In genomic region chr2:26442707-26443106, GRCh38 we compare ENCODE assay signal across 27 cellular contexts. TPM values are rescaled to one million over a fixed set of nuclear protein-coding genes. Genes with fewer than 3 reads are reported as not detected.
DNase-seq lines count a peak whose midpoint lies in the region; ATAC-seq and TF ChIP-seq lines count a peak whose summit lies in the region.
"Had no signal": no experiment of that assay in that cellular context is flagged by ENCODE, and none has a peak within 500 bp of the region (broad histone marks: within the 10 kb centered on the region; RNA-seq: fewer than 3 reads in every experiment).

No MANE protein-coding gene starts in this region.

- CTCF ChIA-PET in IMR-90 (lab: Yijun Ruan, JAX): no interaction called here
- CTCF ChIA-PET in OCI-LY7 (lab: Charles Lee; ENCODE audit: unreplicated experiment): no interaction called here

- H4K91ac ChIP-seq in IMR-90 (ENCODE audit: insufficient read depth, low read depth, low read length): no peak overlapping the region

- no peak for TF ChIP-seq POLR2A in IMR-90 (IDR thresholded peaks at IDR 0.05; ENCODE audit: low read depth, low read length)

- H3K4ac ChIP-seq in IMR-90 (ENCODE audit: low read depth, low read length): no peak overlapping the region

- POLR2A ChIA-PET in IMR-90 (lab: Charles Lee; ENCODE audit: unreplicated experiment): no interaction called here
- POLR2A ChIA-PET in OCI-LY7 (lab: Charles Lee): interaction anchor here (0.6 kb wide), 1 partner anchor 12 kb away, joined by 4 read pairs; no protein-coding TSS in a partner anchor

- no peak overlapping the region for H3K56ac ChIP-seq in IMR-90 (ENCODE audit: extremely low read depth, insufficient read depth, low read length)

- peaks cover 38% of the 10 kb centered on the region for H3K27me3 ChIP-seq in IMR-90 (ENCODE audit: control insufficient read depth, insufficient read depth, low read length)

- BruUV-seq in IMR-90 (replicated peaks; lab: Mats Ljungman, UMichigan): no TSS peak
- no TSS peak for BruUV-seq in OCI-LY7 (replicated peaks; lab: Mats Ljungman, UMichigan)

- TF ChIP-seq RAD21 in IMR-90 (IDR thresholded peaks at IDR 0.05; ENCODE audit: low read length): no peak

- H3K9me1 ChIP-seq in IMR-90 (ENCODE audit: insufficient read depth, low read length): no peaks in the 10 kb centered on the region

- in situ Hi-C loops in Caki2 (cut with HindIII; ENCODE audit: low pct_unique_long_range_greater_than_20kb, low sequenced_read_pairs) (no loop called here), IMR-90 (cut with MboI; ENCODE audit: low sequenced_read_pairs) (no loop called here), G401 (cut with HindIII; ENCODE audit: low sequenced_read_pairs) (no loop called here)

- H2BK120ac ChIP-seq in IMR-90 (ENCODE audit: low read depth, low read length): no peak overlapping the region

- H4K20me1 ChIP-seq in IMR-90 (ENCODE audit: insufficient read depth, low read length) (no peaks in the 10 kb centered on the region), OCI-LY7 (ENCODE audit: insufficient read depth, low read length) (no peaks in the 10 kb centered on the region)

- intact Hi-C loops in IMR-90 (cut with micrococcal nuclease) (no loop called here), OCI-LY7 (cut with micrococcal nuclease; ENCODE audit: unreplicated experiment) (no loop called here)

- dilution Hi-C loops in IMR-90 (cut with HindIII; ENCODE audit: low sequenced_read_pairs, unreplicated experiment): no loop called here

- H2AFZ ChIP-seq in IMR-90 (replicated peaks; ENCODE audit: low read length, poor library complexity) (no peak overlapping the region), OCI-LY7 (ENCODE audit: low read length) (no peak overlapping the region)
- H2AFZ ChIP-seq: PC-9 had no signal

- H3K79me1 ChIP-seq in IMR-90 (ENCODE audit: low read depth in 1 of 2, low read length in 2 of 2): no peaks in the 10 kb centered on the region

- no peak for ATAC-seq in IMR-90 (ENCODE audit: low read depth)
- ATAC-seq: HepG2, T-cell had no signal

- H2BK20ac ChIP-seq in IMR-90 (ENCODE audit: low read depth, low read length): no peak overlapping the region

- no peak overlapping the region for H3K23ac ChIP-seq in IMR-90 (ENCODE audit: low read depth, low read length)

- H3K27ac ChIP-seq in IMR-90 (ENCODE audit: insufficient read depth, low read length): no peak overlapping the region
- H3K27ac ChIP-seq in OCI-LY7 (ENCODE audit: low read depth, low read length, poor library complexity, severe bottlenecking): no peak overlapping the region
- H3K27ac ChIP-seq: PC-9 had no signal

- no peak overlapping the region for H3K18ac ChIP-seq in IMR-90 (ENCODE audit: low read depth, low read length)

- no peak overlapping the region for H3K14ac ChIP-seq in IMR-90 (replicated peaks; ENCODE audit: low read depth, low read length)

- DNase-seq in Caki2 (ENCODE audit: low read depth) (peak; percentile 55), IMR-90 (no peak), dermis blood vessel endothelial cell (peak; percentile 77), mesenteric fat pad (ENCODE audit: low spot score) (peak; percentile 11), OCI-LY7 (ENCODE audit: low spot score) (no peak), G401 (ENCODE audit: low spot score) (no peak), GDM1 (lab: John Stamatoyannopoulos, UW) (no peak)
- DNase-seq: C1 segment of cervical spinal cord; CD4-positive, alpha-beta memory T cell; COR-L47; DMS79 treated with DMSO at 0.1 percent for 48 hours; KG1; NCI-H1048; NCI-H1417; NCI-H187; NCI-H2081 treated with DMSO at 0.1 percent for 48 hours; NCI-H2171; NCI-H345; NK-92 treated with Interleukin-12 subunit alpha and Interleukin-12 subunit beta, amount 100 ng/mL, for 24 hours; Right ventricle myocardium superior; RPMI8226; T-cell had no signal

- TF ChIP-seq CTCF in IMR-90 (conservative IDR thresholded peaks at IDR 0.05; ENCODE audit: low read depth, low read length): no peak
- no peak for TF ChIP-seq CTCF in OCI-LY7 (conservative IDR thresholded peaks at IDR 0.05; ENCODE audit: low read length)

- no peak overlapping the region for H2BK15ac ChIP-seq in IMR-90 (ENCODE audit: low read depth, low read length)

- H2AK9ac ChIP-seq in IMR-90 (replicated peaks; ENCODE audit: low read depth, low read length, poor library complexity): peak overlapping the region; percentile 75

- H4K8ac ChIP-seq in IMR-90 (ENCODE audit: low read depth in 2 of 2, low read length in 2 of 2): no peak overlapping the region

- no peak overlapping the region for H3K9ac ChIP-seq in IMR-90 (ENCODE audit: low read depth, low read length)

- H3K79me2 ChIP-seq in OCI-LY7 (ENCODE audit: insufficient read depth, low read depth, low read length): no peaks in the 10 kb centered on the region

- H2AK5ac ChIP-seq in IMR-90 (ENCODE audit: low read depth, low read length): no peak overlapping the region

- no peak overlapping the region for H3K4me2 ChIP-seq in IMR-90 (ENCODE audit: low read depth, low read length)
- H3K4me2 ChIP-seq in OCI-LY7 (ENCODE audit: low read length): no peak overlapping the region
- H3K4me2 ChIP-seq: PC-9 had no signal

- H3K36me3 ChIP-seq in IMR-90 (ENCODE audit: control insufficient read depth, insufficient read depth, low read length) (no peaks in the 10 kb centered on the region), OCI-LY7 (ENCODE audit: insufficient read depth, low read length) (no peaks in the 10 kb centered on the region)

- no peaks in the 10 kb centered on the region for H3K9me2 ChIP-seq in OCI-LY7 (ENCODE audit: insufficient read depth, low read length)

- H3K9me3 ChIP-seq in IMR-90 (ENCODE audit: control insufficient read depth, insufficient read depth, low read length): no peaks in the 10 kb centered on the region
- no peaks in the 10 kb centered on the region for H3K9me3 ChIP-seq in OCI-LY7 (ENCODE audit: low read length)

- H4K5ac ChIP-seq in IMR-90 (ENCODE audit: low read depth, low read length): no peak overlapping the region

- no peak overlapping the region for H3K4me3 ChIP-seq in IMR-90 (ENCODE audit: insufficient read depth, low read depth, low read length)
- H3K4me3 ChIP-seq in OCI-LY7 (ENCODE audit: low read depth, low read length, poor library complexity, severe bottlenecking): no peak overlapping the region
- H3K4me3 ChIP-seq: PC-9 had no signal

- no peaks in the 10 kb centered on the region for H3K4me1 ChIP-seq in IMR-90 (ENCODE audit: control insufficient read depth, insufficient read depth, low read length)
- no peaks in the 10 kb centered on the region for H3K4me1 ChIP-seq in OCI-LY7 (ENCODE audit: insufficient read depth, low read length, poor library complexity, severe bottlenecking)

- H2BK5ac ChIP-seq in IMR-90 (ENCODE audit: low read depth, low read length, poor library complexity, severe bottlenecking): no peak overlapping the region

- no CpG with 5 or more reads among the region's 3 CpGs for WGBS in IMR-90 (ENCODE audit: extremely low coverage in 2 of 2, insufficient read length in 1 of 2), 2 experiments

TF ChIP-seq in IMR-90, 13 proteins besides CTCF, POLR2A, EP300 and RAD21 (continues in another document):
- TF ChIP-seq BHLHE40 (IDR thresholded peaks at IDR 0.05; ENCODE audit: low read depth, low read length): no peak
- TF ChIP-seq ELK1 (IDR thresholded peaks at IDR 0.05; ENCODE audit: borderline replicate concordance, low read depth, low read length): no peak
- TF ChIP-seq USF2 (IDR thresholded peaks at IDR 0.05; ENCODE audit: low read depth, low read length): no peak
- TF ChIP-seq MXI1 (IDR thresholded peaks at IDR 0.05; ENCODE audit: borderline replicate concordance, low read depth, low read length): no peak
- TF ChIP-seq MAZ (IDR thresholded peaks at IDR 0.05; ENCODE audit: borderline replicate concordance, low read depth, low read length): no peak
- TF ChIP-seq NFE2L2 (IDR thresholded peaks at IDR 0.05; ENCODE audit: low read depth, low read length): no peak
- no peak for TF ChIP-seq CEBPB (IDR thresholded peaks at IDR 0.05; ENCODE audit: low read depth, low read length)
- no peak for TF ChIP-seq RCOR1 (IDR thresholded peaks at IDR 0.05; ENCODE audit: insufficient replicate concordance, low read length)

RNA-seq across cellular contexts. Expression of gene OTOF, which starts 35.2 kb away (rescaled TPM):
- total RNA-seq in Caki2 (2014; rRNA removed; shearing (Covaris generic); ENCODE audit: low replicate concordance): not detected in 2 replicates
- total RNA-seq in IMR-90 (2012; rRNA removed) (not detected in 2 replicates), dermis blood vessel endothelial cell (73.3 and 89.5 TPM in 2 replicates), mesenteric fat pad (0.26 TPM), OCI-LY7 (2022) (not detected in 2 replicates)
- 0.03 TPM in 1 of 2 replicates, not detected in the other for polyA plus RNA-seq in IMR-90 (2012; rRNA removed)
- 0.01 and 0.02 TPM in 2 replicates for polyA plus RNA-seq in IMR-90 (2012; cell fraction: cytosol; rRNA removed)
- 0.05 and 0.16 TPM in 2 replicates for polyA plus RNA-seq in IMR-90 (2012; cell fraction: nucleus; rRNA removed; ENCODE audit: low replicate concordance)
- total RNA-seq in OCI-LY7 (2014; rRNA removed; shearing (Covaris generic)): not detected in 2 replicates
- total RNA-seq in G401 (2014; rRNA removed; shearing (Covaris generic)): 0.49 and 9.3 TPM in 2 replicates
- total RNA-seq: A673, HT1080, PC-9, Right ventricle myocardium superior, SK-MEL-5 had no signal
- polyA plus RNA-seq: HepG2 had no signal

RNA-seq across cellular contexts. Expression of gene DRC1, which starts 41.0 kb away (rescaled TPM):
- total RNA-seq in Caki2 (2014; rRNA removed; shearing (Covaris generic); ENCODE audit: low replicate concordance): 0.20 TPM in 1 of 2 replicates, not detected in the other
- under 0.01 and 0.18 TPM in 2 replicates for total RNA-seq in IMR-90 (2012; rRNA removed)
- not detected in 2 replicates for polyA plus RNA-seq in IMR-90 (2012; rRNA removed)
- polyA plus RNA-seq in IMR-90 (2012; cell fraction: cytosol; rRNA removed): 0.01 TPM in 1 of 2 replicates, not detected in the other
- 0.05 TPM in 1 of 2 replicates, not detected in the other for polyA plus RNA-seq in IMR-90 (2012; cell fraction: nucleus; rRNA removed; ENCODE audit: low replicate concordance)
- 0.09 and 0.17 TPM in 2 replicates for total RNA-seq in dermis blood vessel endothelial cell
- not detected for total RNA-seq in mesenteric fat pad
- not detected in 2 replicates for total RNA-seq in OCI-LY7 (2014; rRNA removed; shearing (Covaris generic))
- total RNA-seq in OCI-LY7 (2022): not detected in 2 replicates
- total RNA-seq in G401 (2014; rRNA removed; shearing (Covaris generic)): not detected in 2 replicates
- total RNA-seq: A673; CD4-positive, alpha-beta memory T cell; HT1080; Right ventricle myocardium superior; SK-MEL-5; T-cell had no signal
- polyA plus RNA-seq: CD4-positive, alpha-beta memory T cell; HepG2 had no signal

Comparison
In these comparisons a context has a peak if more than half of its experiments do, and no peak if none do; other contexts are left out.
1. DNase-seq: peak in Caki2 (single experiment), dermis blood vessel endothelial cell (single experiment) and mesenteric fat pad (single experiment); none in IMR-90 (single experiment), OCI-LY7 (single experiment), G401 (single experiment) and GDM1 (single experiment).